1 cellular context compared by ENCODE assay signal in genomic region chr7:138492423-138492822, GRCh38.
TF ChIP-seq lines count a peak whose summit lies in the region.

No MANE protein-coding gene starts in this region.

TF ChIP-seq in WTC11, 78 proteins besides CTCF, POLR2A, EP300 and RAD21 (continued from another document):
- TF ChIP-seq ZNF512 (CRISPR knock-in tag; IDR thresholded peaks at IDR 0.05; ENCODE audit: borderline replicate concordance) (no peak), GRHL2 (CRISPR knock-in tag; IDR thresholded peaks at IDR 0.05; ENCODE audit: insufficient replicate concordance, severe bottlenecking) (no peak), SOX15 (CRISPR knock-in tag; IDR thresholded peaks at IDR 0.05) (no peak), ZNF416 (CRISPR knock-in tag; IDR thresholded peaks at IDR 0.05) (no peak), PRRX2 (CRISPR knock-in tag; IDR thresholded peaks at IDR 0.05) (no peak), NR2C2 (CRISPR knock-in tag; IDR thresholded peaks at IDR 0.05) (no peak), USF1 (CRISPR knock-in tag; IDR thresholded peaks at IDR 0.05) (no peak), ZNF138 (CRISPR knock-in tag; conservative IDR thresholded peaks at IDR 0.05) (no peak)
- TF ChIP-seq, protein P1, sequence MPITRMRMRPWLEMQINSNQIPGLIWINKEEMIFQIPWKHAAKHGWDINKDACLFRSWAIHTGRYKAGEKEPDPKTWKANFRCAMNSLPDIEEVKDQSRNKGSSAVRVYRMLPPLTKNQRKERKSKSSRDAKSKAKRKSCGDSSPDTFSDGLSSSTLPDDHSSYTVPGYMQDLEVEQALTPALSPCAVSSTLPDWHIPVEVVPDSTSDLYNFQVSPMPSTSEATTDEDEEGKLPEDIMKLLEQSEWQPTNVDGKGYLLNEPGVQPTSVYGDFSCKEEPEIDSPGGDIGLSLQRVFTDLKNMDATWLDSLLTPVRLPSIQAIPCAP (CRISPR knock-in tag; IDR thresholded peaks at IDR 0.05), result no peak
TF ChIP-seq in WTC11: peak in this region for 0.
